8 cellular contexts compared by ENCODE assay signal in genomic region chr22:50537765-50538164, GRCh38. TPM values are rescaled to one million over a fixed set of nuclear protein-coding genes. Genes with fewer than 3 reads are reported as not detected.
DNase-seq lines count a peak whose midpoint lies in the region; ATAC-seq, FAIRE-seq and TF ChIP-seq lines count a peak whose summit lies in the region.
"Had no signal": no experiment of that assay in that cellular context is flagged by ENCODE, and none has a peak within 500 bp of the region (broad histone marks: within the 10 kb centered on the region; RNA-seq: fewer than 3 reads in every experiment).

No MANE protein-coding gene starts in this region.

- TF ChIP-seq POLR2A in Peyer's patch (IDR thresholded peaks at IDR 0.05) (no peak), GM12891 (IDR thresholded peaks at IDR 0.05; ENCODE audit: low read depth, low read length) (no peak)

- no peak for TF ChIP-seq CTCF in Peyer's patch (IDR thresholded peaks at IDR 0.05)

- peaks cover 44 to 73% of the 10 kb centered on the region in 2 donors for H3K4me1 Mint-ChIP-seq in stimulated activated naive B cell treated with anti-CD40 and anti-IgM and Interleukin-4, amounts not matched to agents 10 μg/mL and 1 μg/mL and 100 μg/mL, for 72 hours

- ATAC-seq in stimulated activated naive B cell treated with anti-CD40 and anti-IgM and Interleukin-4, amounts not matched to agents 10 μg/mL and 1 μg/mL and 100 μg/mL, for 72 hours (replicated peaks): no peak
- no peak for ATAC-seq in HG03571 (IDR thresholded peaks at IDR 0.05; ENCODE audit: unreplicated experiment)

- H3K4me1 ChIP-seq in Peyer's patch (peaks cover 4 to 26% (median 13%) of the 10 kb centered on the region in 4 donors), duodenal mucosa (ENCODE audit: control insufficient read depth in 1 of 2, insufficient read depth in 2 of 2, low read length in 2 of 2) (peaks cover 22 to 28% of the 10 kb centered on the region in 2 donors)

- H3K27me3 ChIP-seq in Peyer's patch: no peaks in the 10 kb centered on the region
- H3K27me3 ChIP-seq in duodenal mucosa (ENCODE audit: control insufficient read depth in 1 of 2, insufficient read depth in 2 of 2, low read length in 2 of 2): no peaks in the 10 kb centered on the region

- H3K27ac ChIP-seq in Peyer's patch: peak overlapping the region; percentile 89 to 93 (median 92)
- H3K27ac ChIP-seq in duodenal mucosa (ENCODE audit: low read depth, low read length): peak overlapping the region; percentile 85

- peak overlapping the region; percentile 27 to 67 for H3K4me3 Mint-ChIP-seq in stimulated activated naive B cell treated with anti-CD40 and anti-IgM and Interleukin-4, amounts not matched to agents 10 μg/mL and 1 μg/mL and 100 μg/mL, for 72 hours

- FAIRE-seq in GM12891 (lab: Jason Lieb, UNC): no peak

- H3K36me3 ChIP-seq in Peyer's patch: no peaks in the 10 kb centered on the region
- H3K36me3 ChIP-seq in duodenal mucosa (ENCODE audit: control insufficient read depth in 1 of 2, insufficient read depth in 2 of 2, low read length in 2 of 2): no peaks in the 10 kb centered on the region

- H3K9me3 Mint-ChIP-seq in stimulated activated naive B cell treated with anti-CD40 and anti-IgM and Interleukin-4, amounts not matched to agents 10 μg/mL and 1 μg/mL and 100 μg/mL, for 72 hours: peaks cover 0 to 4% of the 10 kb centered on the region in 2 donors

- H3K4me3 ChIP-seq in Peyer's patch (no peak overlapping the region), duodenal mucosa (ENCODE audit: low read depth in 1 of 2, low read length in 2 of 2) (no peak overlapping the region)

- H3K9me3 ChIP-seq in Peyer's patch: no peaks in the 10 kb centered on the region
- no peaks in the 10 kb centered on the region for H3K9me3 ChIP-seq in duodenal mucosa (ENCODE audit: control insufficient read depth in 1 of 2, low read length in 2 of 2)

- peak overlapping the region; percentile 91 for H3K27ac Mint-ChIP-seq in stimulated activated naive B cell treated with anti-CD40 and anti-IgM and Interleukin-4, amounts not matched to agents 10 μg/mL and 1 μg/mL and 100 μg/mL, for 72 hours

- no peaks in the 10 kb centered on the region for H3K27me3 Mint-ChIP-seq in stimulated activated naive B cell treated with anti-CD40 and anti-IgM and Interleukin-4, amounts not matched to agents 10 μg/mL and 1 μg/mL and 100 μg/mL, for 72 hours
- H3K27me3 Mint-ChIP-seq: activated CD4-positive, alpha-beta T cell treated with anti-CD3 and anti-CD28 coated beads for 36 hours had no signal

- no peak overlapping the region for H3K9ac ChIP-seq in duodenal mucosa (ENCODE audit: low read depth in 1 of 2, low read length in 2 of 2)

- H3K36me3 Mint-ChIP-seq in stimulated activated naive B cell treated with anti-CD40 and anti-IgM and Interleukin-4, amounts not matched to agents 10 μg/mL and 1 μg/mL and 100 μg/mL, for 72 hours: peaks cover 2 to 9% of the 10 kb centered on the region in 2 donors

- DNase-seq in Peyer's patch: no peak
- DNase-seq in stimulated activated naive B cell treated with anti-CD40 and anti-IgM and Interleukin-4, amounts not matched to agents 10 μg/mL and 1 μg/mL and 100 μg/mL, for 72 hours: no peak
- DNase-seq in GM12891 (ENCODE audit: insufficient read length, low spot score): no peak
- DNase-seq: HCEC 1CT, NCI-H82 had no signal

TF ChIP-seq in GM12891, 5 proteins besides CTCF, POLR2A, EP300 and RAD21:
- no peak for TF ChIP-seq POLR2AphosphoS5 (IDR thresholded peaks at IDR 0.05; ENCODE audit: low read depth, low read length)
- TF ChIP-seq SPI1 (IDR thresholded peaks at IDR 0.05; ENCODE audit: low read depth, low read length): no peak
- no peak for TF ChIP-seq TAF1 (IDR thresholded peaks at IDR 0.05; ENCODE audit: low read depth, low read length)
- no peak for TF ChIP-seq POU2F2 (IDR thresholded peaks at IDR 0.05; ENCODE audit: low read depth, low read length)
- TF ChIP-seq PAX5 (IDR thresholded peaks at IDR 0.05; ENCODE audit: insufficient read depth, low read length, severe bottlenecking): no peak
TF ChIP-seq in GM12891: peak in this region for 0.

RNA-seq across cellular contexts. Expression of gene KLHDC7B, which starts 7.9 kb away (rescaled TPM):
- 1 to 10 TPM in 1 of 4 donors, not detected in 3; 1.1 TPM for total RNA-seq in Peyer's patch
- polyA plus RNA-seq in GM12891 (2012; ENCODE audit: low read depth, missing spikeins): 2.6 TPM

RNA-seq across cellular contexts. Expression of gene TYMP, which starts 8.0 kb away (rescaled TPM):
- 10 to 100 TPM; 53.5 to 93.9 (median 88.3) TPM for total RNA-seq in Peyer's patch
- polyA plus RNA-seq in GM12891 (2012; ENCODE audit: low read depth, missing spikeins): 14.0 TPM

RNA-seq across cellular contexts. Expression of gene SCO2, which starts 12.4 kb away (rescaled TPM):
- total RNA-seq in Peyer's patch: 1 to 10 TPM in 3 of 4 donors, not detected in 1; 1.2 to 6.3 (median 4.5) TPM
- 4.2 TPM for polyA plus RNA-seq in GM12891 (2012; ENCODE audit: low read depth, missing spikeins)

RNA-seq across cellular contexts. Expression of gene SYCE3, which starts 25.0 kb away (rescaled TPM):
- not detected for total RNA-seq in Peyer's patch
- polyA plus RNA-seq in GM12891 (2012; ENCODE audit: low read depth, missing spikeins): 1.9 TPM

RNA-seq across cellular contexts. Expression of gene NCAPH2, which starts 29.7 kb away (rescaled TPM):
- 10 to 100 TPM; 34.0 to 85.8 (median 41.2) TPM for total RNA-seq in Peyer's patch
- 46.7 TPM for polyA plus RNA-seq in GM12891 (2012; ENCODE audit: low read depth, missing spikeins)
